In the genomic region with DNA sequence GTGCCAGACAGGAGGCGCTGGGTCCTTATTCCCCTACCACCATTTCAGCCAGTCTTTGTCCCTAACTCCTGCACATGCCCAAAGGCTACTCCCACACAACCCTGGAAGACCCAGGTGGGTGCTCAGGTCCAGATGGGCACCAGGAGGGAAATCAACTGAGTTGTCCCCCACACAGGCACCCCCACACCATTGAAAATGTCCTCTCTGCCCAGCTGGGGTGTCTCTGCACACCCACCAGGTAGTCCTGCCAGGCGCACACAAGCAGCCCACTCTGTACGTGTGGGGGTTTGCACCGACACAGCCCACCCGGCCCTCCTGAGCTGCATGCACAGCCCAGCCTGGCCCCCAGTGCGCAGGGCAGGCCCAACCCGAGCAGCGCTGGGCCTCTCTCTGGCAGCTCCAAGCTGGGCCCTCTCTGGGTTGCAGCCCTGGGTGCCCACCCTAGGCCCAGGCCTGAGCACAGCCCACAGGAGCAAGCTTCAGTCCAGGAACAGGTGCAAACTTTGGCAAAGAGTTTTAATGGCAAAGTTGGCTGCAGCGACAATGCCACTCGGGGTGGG, we compare ENCODE assay signal across 30 cellular contexts. TPM values are rescaled to one million over a fixed set of nuclear protein-coding genes. Genes with fewer than 3 reads are reported as not detected.
DNase-seq lines count a peak whose midpoint lies in the region; ATAC-seq and TF ChIP-seq lines count a peak whose summit lies in the region.
"Had no signal": no experiment of that assay in that cellular context is flagged by ENCODE, and none has a peak within 500 bp of the region (broad histone marks: within the 10 kb centered on the region; RNA-seq: fewer than 3 reads in every experiment).

No MANE protein-coding gene starts in this region.

- H3K27me3 ChIP-seq in CD4-positive, CD25-positive, alpha-beta regulatory T cell (ENCODE audit: control insufficient read depth, insufficient read depth, low read length), result no peaks in the 10 kb centered on the region
- H3K27me3 ChIP-seq: colonic mucosa, MG63, SJCRH30 had no signal

- H3K9me3 ChIP-seq in CD4-positive, CD25-positive, alpha-beta regulatory T cell (ENCODE audit: control insufficient read depth in 2 of 2, low read length in 2 of 2), result no peaks in the 10 kb centered on the region
- H3K9me3 ChIP-seq: colonic mucosa, MG63, neutrophil, SJCRH30 had no signal

- TF ChIP-seq CTCF in brain (conservative IDR thresholded peaks at IDR 0.05), result no peak

- no peaks in the 10 kb centered on the region for H3K36me3 ChIP-seq in CD4-positive, CD25-positive, alpha-beta regulatory T cell (ENCODE audit: control insufficient read depth, insufficient read depth, low read length)
- H3K36me3 ChIP-seq: colonic mucosa, MG63 had no signal

- no peak for DNase-seq in activated CD4-positive, alpha-beta T cell treated with anti-CD3 and anti-CD28 coated beads, Interleukin-2, amount 10 ng/mL, durations not matched to agents 7 days and 5 days
- no peak for DNase-seq in activated CD4-positive, alpha-beta T cell treated with anti-CD3 and anti-CD28 coated beads, Interleukin-2, amount 50 U/mL, for 48 hours
- DNase-seq in CD4-positive, CD25-positive, alpha-beta regulatory T cell, result no peak
- no peak for DNase-seq in stimulated activated effector memory CD8-positive, alpha-beta T cell treated with anti-CD3 and anti-CD28 coated beads, Interleukin-12 subunit alpha, Interleukin-12 subunit beta, amount 100 ng/mL, for 72 hours (ENCODE audit: low spot score in 2 of 2)
- no peak for DNase-seq in cortex of kidney (lab: John Stamatoyannopoulos, UW)
- no peak for DNase-seq in SKM-1 treated with dmso at 0.1 percent for 144 hours (lab: John Stamatoyannopoulos, UW; ENCODE audit: unreplicated experiment)
- DNase-seq: activated CD4-positive, CD25-positive, alpha-beta regulatory T cell; activated naive CD8-positive, alpha-beta T cell treated with anti-CD3 and anti-CD28 coated beads for 36 hours; aorta; CD8-positive, alpha-beta T cell; colonic mucosa; effector CD8-positive, alpha-beta T cell; EL; HFFc6; KG1; MG63; NCI-H1105 treated with DMSO at 0.1 percent for 48 hours; NCI-H187 treated with DMSO at 0.1 percent for 48 hours; NCI-H510A treated with DMSO at 0.1 percent for 48 hours; stimulated activated CD4-positive, alpha-beta T cell treated with anti-CD3 and anti-CD28 coated beads, Interleukin-2, amount 100 ng/mL, for 48 hours; substantia nigra; T-helper 1 cell had no signal

- H3K27ac Mint-ChIP-seq in activated CD4-positive, alpha-beta T cell treated with anti-CD3 and anti-CD28 coated beads, Interleukin-2, amount 10 ng/mL, durations not matched to agents 7 days and 5 days, result no peak overlapping the region
- H3K27ac Mint-ChIP-seq in CD4-positive, CD25-positive, alpha-beta regulatory T cell, result no peak overlapping the region
- H3K27ac Mint-ChIP-seq in brain, result peak overlapping the region in 2 of 5 experiments; percentile 16 to 40
- no peak overlapping the region for H3K27ac Mint-ChIP-seq in stimulated activated effector memory CD8-positive, alpha-beta T cell treated with anti-CD3 and anti-CD28 coated beads, Interleukin-12 subunit alpha, Interleukin-12 subunit beta, amount 100 ng/mL, for 72 hours
- H3K27ac Mint-ChIP-seq: activated naive CD8-positive, alpha-beta T cell treated with anti-CD3 and anti-CD28 coated beads for 36 hours; CD8-positive, alpha-beta T cell; GM23338; HFFc6 had no signal

- no peak for ATAC-seq in CD4-positive, CD25-positive, alpha-beta regulatory T cell (ENCODE audit: low read depth in 2 of 2)
- ATAC-seq in stimulated activated effector memory CD8-positive, alpha-beta T cell treated with anti-CD3 and anti-CD28 coated beads, Interleukin-12 subunit alpha, Interleukin-12 subunit beta, amount 100 ng/mL, for 72 hours, result no peak
- no peak for ATAC-seq in HG03520 (IDR thresholded peaks at IDR 0.05; ENCODE audit: unreplicated experiment)
- ATAC-seq: CD8-positive, alpha-beta T cell; GM23338; right cardiac atrium had no signal

- peaks cover 13% of the 10 kb centered on the region for H3K4me1 Mint-ChIP-seq in activated CD4-positive, alpha-beta T cell treated with anti-CD3 and anti-CD28 coated beads, Interleukin-2, amount 10 ng/mL, durations not matched to agents 7 days and 5 days
- peaks cover 0 to 10% (median 3%) of the 10 kb centered on the region in 4 donors for H3K4me1 Mint-ChIP-seq in CD4-positive, CD25-positive, alpha-beta regulatory T cell
- H3K4me1 Mint-ChIP-seq in brain, result no peaks in the 10 kb centered on the region
- H3K4me1 Mint-ChIP-seq in stimulated activated effector memory CD8-positive, alpha-beta T cell treated with anti-CD3 and anti-CD28 coated beads, Interleukin-12 subunit alpha, Interleukin-12 subunit beta, amount 100 ng/mL, for 72 hours, result peaks cover 9% of the 10 kb centered on the region

- no peaks in the 10 kb centered on the region for H3K27me3 Mint-ChIP-seq in activated CD4-positive, alpha-beta T cell treated with anti-CD3 and anti-CD28 coated beads, Interleukin-2, amount 10 ng/mL, durations not matched to agents 7 days and 5 days
- H3K27me3 Mint-ChIP-seq in CD4-positive, CD25-positive, alpha-beta regulatory T cell, result no peaks in the 10 kb centered on the region
- no peaks in the 10 kb centered on the region for H3K27me3 Mint-ChIP-seq in brain
- H3K27me3 Mint-ChIP-seq: activated naive CD8-positive, alpha-beta T cell treated with anti-CD3 and anti-CD28 coated beads for 36 hours had no signal

- H3K4me3 ChIP-seq in CD4-positive, CD25-positive, alpha-beta regulatory T cell (ENCODE audit: low read depth, low read length), result no peak overlapping the region
- H3K4me3 ChIP-seq: colonic mucosa, GM23338, MG63, SJCRH30 had no signal

- H3K4me1 ChIP-seq in CD4-positive, CD25-positive, alpha-beta regulatory T cell (ENCODE audit: control insufficient read depth, insufficient read depth, low read length, poor library complexity, severe bottlenecking), result peaks cover 17% of the 10 kb centered on the region

- POLR2A ChIA-PET in activated CD4-positive, alpha-beta T cell treated with anti-CD3 and anti-CD28 coated beads, Interleukin-2, amount 10 ng/mL, durations not matched to agents 7 days and 5 days (lab: Charles Lee), result no interaction called here

- peaks cover 2% of the 10 kb centered on the region for H3K36me3 Mint-ChIP-seq in activated CD4-positive, alpha-beta T cell treated with anti-CD3 and anti-CD28 coated beads, Interleukin-2, amount 10 ng/mL, durations not matched to agents 7 days and 5 days (ENCODE audit: low read depth)
- H3K36me3 Mint-ChIP-seq in CD4-positive, CD25-positive, alpha-beta regulatory T cell, result no peaks in the 10 kb centered on the region
- no peaks in the 10 kb centered on the region for H3K36me3 Mint-ChIP-seq in brain
- H3K36me3 Mint-ChIP-seq in stimulated activated effector memory CD8-positive, alpha-beta T cell treated with anti-CD3 and anti-CD28 coated beads, Interleukin-12 subunit alpha, Interleukin-12 subunit beta, amount 100 ng/mL, for 72 hours, result peaks cover 9% of the 10 kb centered on the region
- H3K36me3 Mint-ChIP-seq: activated naive CD8-positive, alpha-beta T cell treated with anti-CD3 and anti-CD28 coated beads for 36 hours had no signal

- peak overlapping the region; percentile 11 for H3K4me3 Mint-ChIP-seq in activated CD4-positive, alpha-beta T cell treated with anti-CD3 and anti-CD28 coated beads, Interleukin-2, amount 10 ng/mL, durations not matched to agents 7 days and 5 days
- H3K4me3 Mint-ChIP-seq in CD4-positive, CD25-positive, alpha-beta regulatory T cell, result peak overlapping the region in 3 of 4 donors; percentile 11 to 46 (median 25)
- peak overlapping the region in 4 of 5 experiments; percentile 16 to 57 (median 30) for H3K4me3 Mint-ChIP-seq in brain
- peak overlapping the region; percentile 38 for H3K4me3 Mint-ChIP-seq in stimulated activated effector memory CD8-positive, alpha-beta T cell treated with anti-CD3 and anti-CD28 coated beads, Interleukin-12 subunit alpha, Interleukin-12 subunit beta, amount 100 ng/mL, for 72 hours
- H3K4me3 Mint-ChIP-seq: activated naive CD8-positive, alpha-beta T cell treated with anti-CD3 and anti-CD28 coated beads for 36 hours; CD8-positive, alpha-beta T cell; HFFc6 had no signal

- H3K9me3 Mint-ChIP-seq in activated CD4-positive, alpha-beta T cell treated with anti-CD3 and anti-CD28 coated beads, Interleukin-2, amount 10 ng/mL, durations not matched to agents 7 days and 5 days, result no peaks in the 10 kb centered on the region
- no peaks in the 10 kb centered on the region for H3K9me3 Mint-ChIP-seq in CD4-positive, CD25-positive, alpha-beta regulatory T cell
- no peaks in the 10 kb centered on the region for H3K9me3 Mint-ChIP-seq in brain
- H3K9me3 Mint-ChIP-seq in stimulated activated effector memory CD8-positive, alpha-beta T cell treated with anti-CD3 and anti-CD28 coated beads, Interleukin-12 subunit alpha, Interleukin-12 subunit beta, amount 100 ng/mL, for 72 hours, result no peaks in the 10 kb centered on the region
- H3K9me3 Mint-ChIP-seq: activated naive CD8-positive, alpha-beta T cell treated with anti-CD3 and anti-CD28 coated beads for 36 hours; CD8-positive, alpha-beta T cell; GM23338; HFFc6 had no signal

- H3K27ac ChIP-seq in CD4-positive, CD25-positive, alpha-beta regulatory T cell (ENCODE audit: insufficient read depth, low read length, poor library complexity, severe bottlenecking), result no peak overlapping the region
- H3K27ac ChIP-seq: neutrophil, SJCRH30 had no signal

- CTCF ChIA-PET in activated CD4-positive, alpha-beta T cell treated with anti-CD3 and anti-CD28 coated beads, Interleukin-2, amount 10 ng/mL, durations not matched to agents 7 days and 5 days (lab: Charles Lee), result interaction anchor here (0.9 to 1.4 kb wide), 3 partner anchors 13 to 17 kb away, joined by 3 read pairs; no protein-coding TSS in a partner anchor

RNA-seq across cellular contexts. Expression of a gene that starts 2.2 kb away (rescaled TPM):
- 1 to 10 TPM; 2.1 to 2.7 TPM for total RNA-seq in activated CD4-positive, alpha-beta T cell treated with anti-CD3 and anti-CD28 coated beads, Interleukin-2, amount 10 ng/mL, durations not matched to agents 7 days and 5 days
- 1.2 TPM for total RNA-seq in CD4-positive, CD25-positive, alpha-beta regulatory T cell
- not detected for polyA plus RNA-seq in CD4-positive, CD25-positive, alpha-beta regulatory T cell
- polyA plus RNA-seq in brain (ENCODE audit: insufficient read depth, low read depth, low replicate concordance), result 84.7 TPM

RNA-seq across cellular contexts. Expression of a gene that starts 5.1 kb away (rescaled TPM):
- total RNA-seq in activated CD4-positive, alpha-beta T cell treated with anti-CD3 and anti-CD28 coated beads, Interleukin-2, amount 10 ng/mL, durations not matched to agents 7 days and 5 days, result under 1 TPM; 0.35 to 0.72 TPM
- not detected for total RNA-seq in CD4-positive, CD25-positive, alpha-beta regulatory T cell
- not detected for polyA plus RNA-seq in CD4-positive, CD25-positive, alpha-beta regulatory T cell
- 0.93 TPM for polyA plus RNA-seq in brain (ENCODE audit: insufficient read depth, low read depth, low replicate concordance)
- total RNA-seq: aorta had no signal

RNA-seq across cellular contexts. Expression of a gene that starts 7.5 kb away (rescaled TPM):
- under 1 TPM in 1 of 2 experiments, not detected in 1; 0.10 TPM for total RNA-seq in activated CD4-positive, alpha-beta T cell treated with anti-CD3 and anti-CD28 coated beads, Interleukin-2, amount 10 ng/mL, durations not matched to agents 7 days and 5 days
- not detected for total RNA-seq in CD4-positive, CD25-positive, alpha-beta regulatory T cell
- not detected for polyA plus RNA-seq in CD4-positive, CD25-positive, alpha-beta regulatory T cell
- not detected for polyA plus RNA-seq in brain (ENCODE audit: insufficient read depth, low read depth, low replicate concordance)
- total RNA-seq: activated naive CD8-positive, alpha-beta T cell treated with anti-CD3 and anti-CD28 coated beads for 36 hours; aorta; CD8-positive, alpha-beta T cell; colonic mucosa; epithelial cell of proximal tubule; HFFc6; HT1080; right cardiac atrium; SJCRH30 had no signal
- polyA plus RNA-seq: GM23338 had no signal

RNA-seq across cellular contexts. Expression of a gene that starts 10.9 kb away (rescaled TPM):
- not detected for total RNA-seq in activated CD4-positive, alpha-beta T cell treated with anti-CD3 and anti-CD28 coated beads, Interleukin-2, amount 10 ng/mL, durations not matched to agents 7 days and 5 days
- total RNA-seq in CD4-positive, CD25-positive, alpha-beta regulatory T cell, result not detected
- polyA plus RNA-seq in CD4-positive, CD25-positive, alpha-beta regulatory T cell, result not detected
- not detected for polyA plus RNA-seq in brain (ENCODE audit: insufficient read depth, low read depth, low replicate concordance)
- total RNA-seq: activated naive CD8-positive, alpha-beta T cell treated with anti-CD3 and anti-CD28 coated beads for 36 hours; aorta; CD8-positive, alpha-beta T cell; colonic mucosa; epithelial cell of proximal tubule; GM23338; HFFc6; HT1080; right cardiac atrium had no signal
- polyA plus RNA-seq: aorta, GM23338, right cardiac atrium had no signal

RNA-seq across cellular contexts. Expression of a gene that starts 14.3 kb away (rescaled TPM):
- total RNA-seq in activated CD4-positive, alpha-beta T cell treated with anti-CD3 and anti-CD28 coated beads, Interleukin-2, amount 10 ng/mL, durations not matched to agents 7 days and 5 days, result 10 to 100 TPM; 38.4 to 44.2 TPM
- total RNA-seq in CD4-positive, CD25-positive, alpha-beta regulatory T cell, result 30.0 TPM
- polyA plus RNA-seq in CD4-positive, CD25-positive, alpha-beta regulatory T cell, result 1 to 10 TPM; 3.9 to 7.6 (median 5.0) TPM
- polyA plus RNA-seq in brain (ENCODE audit: insufficient read depth, low read depth, low replicate concordance), result 20.7 TPM
